Comparison of ENCODE assay signal across 2 cellular contexts in genomic region chr1:28828459-28828858, GRCh38.
TF ChIP-seq lines count a peak whose summit lies in the region.

No MANE protein-coding gene starts in this region.

TF ChIP-seq in HCT116, 20 proteins besides CTCF, POLR2A, EP300 and RAD21:
- peak; percentile 39; the same call in 1 of the 2 replicates for TF ChIP-seq FOSL1 (IDR thresholded peaks at IDR 0.05; ENCODE audit: low read depth)
- TF ChIP-seq MAX (IDR thresholded peaks at IDR 0.05): peak; percentile 39
- TF ChIP-seq CBX3 (IDR thresholded peaks at IDR 0.05; ENCODE audit: low read depth): peak; percentile 36; the same call in 1 of the 2 replicates
- peak; percentile 19; the same call in 1 of the 2 replicates for TF ChIP-seq JUND (IDR thresholded peaks at IDR 0.05)

TF ChIP-seq in H1, 55 proteins besides CTCF, POLR2A, EP300 and RAD21:
- peak; percentile 62 for TF ChIP-seq TEAD4 (IDR thresholded peaks at IDR 0.05; ENCODE audit: low read depth, low read length)
